8 cellular contexts compared by ENCODE assay signal in the genomic region with DNA sequence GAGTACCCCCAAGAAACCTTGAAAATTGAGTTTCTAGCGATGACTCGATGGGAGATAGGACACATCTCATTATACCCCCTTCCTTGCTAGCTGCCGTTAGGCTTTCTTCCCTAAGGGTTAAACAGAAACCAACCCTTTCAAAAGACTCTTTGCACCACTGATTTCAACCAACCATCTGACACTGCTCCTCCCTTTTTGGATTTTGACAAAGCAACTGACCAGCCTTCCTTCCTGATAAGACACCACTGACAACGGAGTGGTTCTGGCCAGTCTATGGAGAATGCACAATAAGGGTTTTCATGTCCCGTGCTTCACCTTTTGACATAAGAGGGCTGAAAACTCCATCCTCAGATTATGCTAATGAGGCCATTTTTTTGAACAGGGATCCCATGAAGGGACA.
"Had no signal": no experiment of that assay in that cellular context is flagged by ENCODE, and none has a peak within 500 bp of the region (broad histone marks: within the 10 kb centered on the region; RNA-seq: fewer than 3 reads in every experiment).

No MANE protein-coding gene starts in this region.

- H3K4me2 ChIP-seq: GM23338 had no signal

- DNase-seq: H9, HCEC 1CT, IMR-90, KBM-7 had no signal

- H2AFZ ChIP-seq: GM23338 had no signal

- ATAC-seq: GM23338 had no signal

- FAIRE-seq: H1, H54, HTR-8/SVneo had no signal

- H3K4me3 ChIP-seq: GM23338 had no signal
